11 cellular contexts compared by ENCODE assay signal in genomic region chr9:136550439-136551085, GRCh38. TPM values are rescaled to one million over a fixed set of nuclear protein-coding genes. Genes with fewer than 3 reads are reported as not detected.
A peak's percentile ranks its signal among the peaks of the same experiment; 100 is the strongest.
DNase-seq lines count a peak whose midpoint lies in the region; ATAC-seq, FAIRE-seq and TF ChIP-seq lines count a peak whose summit lies in the region.
"Had no signal": no experiment of that assay in that cellular context is flagged by ENCODE, and none has a peak within 500 bp of the region (broad histone marks: within the 10 kb centered on the region; RNA-seq: fewer than 3 reads in every experiment).

No MANE protein-coding gene starts in this region.

- no peak overlapping the region for H3K4me3 ChIP-seq in A673 (ENCODE audit: low read depth, low read length, poor library complexity, severe bottlenecking)
- no peak overlapping the region for H3K4me3 ChIP-seq in HL-60 (replicated peaks; ENCODE audit: insufficient read depth, low read length)
- H3K4me3 ChIP-seq in pancreas: no peak overlapping the region
- H3K4me3 ChIP-seq: mucosa of descending colon had no signal

- no peaks in the 10 kb centered on the region for H3K9me3 ChIP-seq in A673 (ENCODE audit: low read depth, low read length, poor library complexity, severe bottlenecking)
- no peaks in the 10 kb centered on the region for H3K9me3 ChIP-seq in pancreas
- H3K9me3 ChIP-seq: mucosa of descending colon had no signal

- POLR2A ChIA-PET in A673 (lab: Charles Lee; ENCODE audit: low non-redundant PET): no interaction called here

- intact Hi-C loops in A673 (cut with micrococcal nuclease; ENCODE audit: unreplicated experiment): no loop called here
- intact Hi-C loops in pancreas (cut with DNase I): no loop called here

- peaks cover 26% of the 10 kb centered on the region for H3K4me1 ChIP-seq in A673 (ENCODE audit: insufficient read depth, low read length, poor library complexity, severe bottlenecking)
- H3K4me1 ChIP-seq in pancreas: peaks cover 29 to 43% (median 33%) of the 10 kb centered on the region in 3 donors

- no peaks in the 10 kb centered on the region for H3K27me3 ChIP-seq in A673 (replicated peaks; ENCODE audit: insufficient read depth, low read depth, low read length, poor library complexity)
- H3K27me3 ChIP-seq in HL-60 (ENCODE audit: insufficient read depth, poor library complexity, severe bottlenecking): no peaks in the 10 kb centered on the region
- H3K27me3 ChIP-seq in pancreas: no peaks in the 10 kb centered on the region

- H3K36me3 ChIP-seq in A673 (ENCODE audit: insufficient read depth, low read length, poor library complexity, severe bottlenecking) (no peaks in the 10 kb centered on the region), pancreas (no peaks in the 10 kb centered on the region)

- H3K27ac ChIP-seq in A673 (ENCODE audit: low read depth, low read length, poor library complexity, severe bottlenecking): peak overlapping the region; percentile 47
- 0 out of 2 replicates have a peak overlapping the region, but pooled peaks have one; percentile 3 for H3K27ac ChIP-seq in HL-60 (replicated peaks)
- H3K27ac ChIP-seq in cingulate gyrus (ENCODE audit: low read depth, low read length): peak overlapping the region; percentile 10
- peak overlapping the region in 3 of 4 donors; percentile 12 to 49 (median 48) for H3K27ac ChIP-seq in pancreas
- H3K27ac ChIP-seq: KMS-11 had no signal

- no peak for TF ChIP-seq CTCF in A673 (conservative IDR thresholded peaks at IDR 0.05; ENCODE audit: low read depth, low read length)
- no peak for TF ChIP-seq CTCF in HL-60 (IDR thresholded peaks at IDR 0.05; ENCODE audit: insufficient read depth, low read length)
- TF ChIP-seq CTCF in pancreas (IDR thresholded peaks at IDR 0.05): no peak

- no TSS peak for BruUV-seq in A673 (replicated peaks; lab: Mats Ljungman, UMichigan)

- CTCF ChIA-PET in A673 (lab: Charles Lee): no interaction called here

- peak in 2 of 4 donors; percentile 25 to 52 for ATAC-seq in pancreas

- no peak for DNase-seq in A673 (ENCODE audit: low spot score)
- DNase-seq in HL-60 (ENCODE audit: low read depth in 1 of 2, low spot score in 1 of 2): no peak
- peak in 4 of 6 donors; percentile 50 to 94 (median 80) for DNase-seq in pancreas
- no peak for DNase-seq in retina
- no peak for DNase-seq in amygdala (lab: John Stamatoyannopoulos, UW)
- no peak for DNase-seq in stimulated activated CD4-positive, alpha-beta T cell treated with anti-CD3 and anti-CD28 coated beads, Interleukin-2, amount 100 ng/mL, for 24 hours
- DNase-seq in NCI-H524 treated with DMSO at 0.1 percent for 48 hours (lab: John Stamatoyannopoulos, UW): no peak
- DNase-seq: SHP77 treated with DMSO at 0.1 percent for 48 hours had no signal

- no peak for FAIRE-seq in pancreas (lab: Jason Lieb, UNC)

- WGBS in pancreas, 2 donors: 76 to 78% methylated on average over 11 of the region's 11 CpGs

RNA-seq across cellular contexts. Expression of gene NOTCH1, which starts 4.7 kb away (rescaled TPM):
- 37.2 and 50.2 TPM in 2 replicates for total RNA-seq in A673 (2021)
- total RNA-seq in pancreas: 10 to 100 TPM; 19.6 to 39.8 (median 25.6) TPM
- 10 to 100 TPM in 1 of 2 donors, 1 to 10 TPM in 1; 9.3 to 20.1 TPM for polyA plus RNA-seq in pancreas

Comparison
In these comparisons a context has a peak if more than half of its experiments do, and no peak if none do; other contexts are left out.
1. DNase-seq: peak in pancreas (4 of 6); none in A673 (single experiment), HL-60 (0 of 2), retina (single experiment), amygdala (0 of 56), stimulated activated CD4-positive, alpha-beta T cell treated with anti-CD3 and anti-CD28 coated beads, Interleukin-2, amount 100 ng/mL, for 24 hours (0 of 2) and NCI-H524 treated with DMSO at 0.1 percent for 48 hours (single experiment).
2. Peak in every context shown above with its lines, with median percentiles within 50 percentile points of each other: H3K27ac ChIP-seq.